Comparison of ENCODE assay signal across 8 cellular contexts in genomic region chr5:119355244-119355635, GRCh38. TPM values are rescaled to one million over a fixed set of nuclear protein-coding genes. Genes with fewer than 3 reads are reported as not detected.
DNase-seq lines count a peak whose midpoint lies in the region; ATAC-seq, FAIRE-seq and TF ChIP-seq lines count a peak whose summit lies in the region.

No MANE protein-coding gene starts in this region.

- H3K27ac ChIP-seq in HUES64 (ENCODE audit: low read depth, low read length) = no peak overlapping the region; the same call in 1 of the 2 replicates

- H3K4me3 ChIP-seq in HUES64 (ENCODE audit: low read length) = peak overlapping the region; percentile 60

- peak overlapping the region; percentile 99 for H3K4me3 Mint-ChIP-seq in activated naive CD8-positive, alpha-beta T cell
- peak overlapping the region; percentile 81 for H3K4me3 Mint-ChIP-seq in stimulated activated effector memory CD8-positive, alpha-beta T cell treated with anti-CD3 and anti-CD28 coated beads, Interleukin-12 subunit alpha, Interleukin-12 subunit beta, amount 100 ng/mL, for 72 hours

- H3K9ac ChIP-seq in HUES64 (ENCODE audit: low read depth, low read length) = peak overlapping the region; percentile 57

- FAIRE-seq in GM12892 (lab: Jason Lieb, UNC) = no peak

- no peaks in the 10 kb centered on the region for H3K9me3 ChIP-seq in HUES64 (ENCODE audit: insufficient read depth, low read depth, low read length)

- peaks cover 27% of the 10 kb centered on the region for H3K27me3 ChIP-seq in HUES64 (ENCODE audit: insufficient read depth, low read length)

- peaks cover 28% of the 10 kb centered on the region for H3K36me3 Mint-ChIP-seq in activated naive CD8-positive, alpha-beta T cell
- H3K36me3 Mint-ChIP-seq in stimulated activated effector memory CD8-positive, alpha-beta T cell treated with anti-CD3 and anti-CD28 coated beads, Interleukin-12 subunit alpha, Interleukin-12 subunit beta, amount 100 ng/mL, for 72 hours = peaks cover 56% of the 10 kb centered on the region

- peaks cover 79% of the 10 kb centered on the region for H3K4me1 Mint-ChIP-seq in activated naive CD8-positive, alpha-beta T cell (ENCODE audit: low read depth)
- peaks cover 59% of the 10 kb centered on the region for H3K4me1 Mint-ChIP-seq in stimulated activated effector memory CD8-positive, alpha-beta T cell treated with anti-CD3 and anti-CD28 coated beads, Interleukin-12 subunit alpha, Interleukin-12 subunit beta, amount 100 ng/mL, for 72 hours

- H3K9me3 Mint-ChIP-seq in activated naive CD8-positive, alpha-beta T cell (ENCODE audit: low read depth) = no peaks in the 10 kb centered on the region
- H3K9me3 Mint-ChIP-seq in stimulated activated effector memory CD8-positive, alpha-beta T cell treated with anti-CD3 and anti-CD28 coated beads, Interleukin-12 subunit alpha, Interleukin-12 subunit beta, amount 100 ng/mL, for 72 hours = no peaks in the 10 kb centered on the region

- H3K27me3 Mint-ChIP-seq in activated naive CD8-positive, alpha-beta T cell = no peaks in the 10 kb centered on the region

- TF ChIP-seq POLR2A in GM12892 (IDR thresholded peaks at IDR 0.05; ENCODE audit: low read depth, low read length) = no peak

- DNase-seq in iPS-NIHi7 (ENCODE audit: extremely low spot score) (peak; percentile 69), GM12892 (ENCODE audit: insufficient read length) (no peak), NCI-H748 (lab: John Stamatoyannopoulos, UW; ENCODE audit: unreplicated experiment) (no peak), AG08396 (ENCODE audit: low spot score) (no peak)
- peak in 1 of 2 donors; percentile 76 for DNase-seq in stimulated activated effector memory CD8-positive, alpha-beta T cell treated with anti-CD3 and anti-CD28 coated beads, Interleukin-12 subunit alpha, Interleukin-12 subunit beta, amount 100 ng/mL, for 72 hours (ENCODE audit: low spot score in 2 of 2)

- H3K36me3 ChIP-seq in HUES64 (ENCODE audit: insufficient read depth, low read length) = no peaks in the 10 kb centered on the region

- peak overlapping the region; percentile 94 for H3K27ac Mint-ChIP-seq in activated naive CD8-positive, alpha-beta T cell
- H3K27ac Mint-ChIP-seq in stimulated activated effector memory CD8-positive, alpha-beta T cell treated with anti-CD3 and anti-CD28 coated beads, Interleukin-12 subunit alpha, Interleukin-12 subunit beta, amount 100 ng/mL, for 72 hours = peak overlapping the region; percentile 91

- peaks cover 60% of the 10 kb centered on the region for H3K4me1 ChIP-seq in HUES64 (ENCODE audit: insufficient read depth, low read length)

- WGBS in HUES64 = 12% methylated on average over 12 of the region's 12 CpGs

- ATAC-seq in GM18909 (IDR thresholded peaks at IDR 0.05; ENCODE audit: poor library complexity, unreplicated experiment) = peak; percentile 22
- ATAC-seq in stimulated activated effector memory CD8-positive, alpha-beta T cell treated with anti-CD3 and anti-CD28 coated beads, Interleukin-12 subunit alpha, Interleukin-12 subunit beta, amount 100 ng/mL, for 72 hours = peak; percentile 78

RNA-seq across cellular contexts. Expression of gene TNFAIP8, which starts 0.6 kb away (rescaled TPM):
- 16.6 TPM for polyA plus RNA-seq in HUES64 (2013, experiment 1 of 2)
- 19.6 TPM for polyA plus RNA-seq in HUES64 (2013, experiment 2 of 2)
- polyA plus RNA-seq in GM12892 (2012; ENCODE audit: missing spikeins) = 104 TPM
